9 cellular contexts compared by ENCODE assay signal in the genomic region with DNA sequence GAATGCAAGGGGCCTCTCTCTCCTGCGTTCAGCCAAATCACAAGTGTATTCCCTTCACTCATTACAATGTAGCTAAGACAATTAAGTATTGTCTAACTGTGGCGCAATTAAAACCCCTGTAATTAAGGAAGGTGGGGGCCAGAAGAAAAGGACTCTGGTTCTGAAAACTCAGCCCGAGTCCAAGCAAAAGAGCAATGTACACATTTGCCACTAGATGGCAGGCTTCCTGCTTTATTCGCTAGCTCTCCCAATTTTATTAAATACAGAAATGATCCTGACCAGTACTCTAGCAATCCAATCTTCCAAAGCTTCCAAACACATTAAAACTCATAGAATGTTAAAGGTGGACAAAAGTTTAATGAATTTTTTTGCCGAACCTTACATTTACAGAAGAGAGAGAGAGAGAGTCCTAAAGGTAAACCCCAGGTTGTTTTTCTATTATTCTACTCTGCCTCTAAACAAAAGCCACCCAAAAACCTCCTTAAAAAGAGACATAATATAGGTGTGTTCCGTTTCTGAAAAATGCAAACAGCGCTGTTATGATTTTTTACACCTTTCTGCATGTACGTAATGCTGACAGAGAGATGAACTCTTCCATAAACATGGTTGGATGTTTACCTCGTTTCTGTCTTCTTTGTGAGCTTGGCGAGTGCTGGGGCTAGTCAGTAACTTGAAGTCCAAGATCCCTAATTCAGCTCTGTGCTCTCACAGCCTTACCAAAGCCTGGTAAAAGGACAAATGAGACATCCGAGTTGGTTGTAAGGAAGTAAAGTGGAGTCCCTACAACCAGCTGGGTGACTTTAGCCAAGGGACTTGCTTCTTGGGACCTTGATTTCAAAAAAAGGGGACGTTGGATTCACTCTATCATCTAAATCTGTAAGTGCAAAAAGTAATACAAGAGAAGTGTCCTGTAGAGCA. TPM values are rescaled to one million over a fixed set of nuclear protein-coding genes. Genes with fewer than 3 reads are reported as not detected.
DNase-seq lines count a peak whose midpoint lies in the region; ATAC-seq, FAIRE-seq and TF ChIP-seq lines count a peak whose summit lies in the region.
"Had no signal": no experiment of that assay in that cellular context is flagged by ENCODE, and none has a peak within 500 bp of the region (broad histone marks: within the 10 kb centered on the region; RNA-seq: fewer than 3 reads in every experiment).

No MANE protein-coding gene starts in this region.

- no peak overlapping the region for H3K27ac Mint-ChIP-seq in stimulated activated effector memory CD8-positive, alpha-beta T cell treated with anti-CD3 and anti-CD28 coated beads, Interleukin-12 subunit alpha, Interleukin-12 subunit beta, amount 100 ng/mL, for 72 hours

- H2AFZ ChIP-seq in KMS-11 (ENCODE audit: low read depth), result no peak overlapping the region; the same call in 1 of the 2 replicates

- H3K9me3 Mint-ChIP-seq in stimulated activated effector memory CD8-positive, alpha-beta T cell treated with anti-CD3 and anti-CD28 coated beads, Interleukin-12 subunit alpha, Interleukin-12 subunit beta, amount 100 ng/mL, for 72 hours, result no peaks in the 10 kb centered on the region
- H3K9me3 Mint-ChIP-seq: CD8-positive, alpha-beta memory T cell had no signal

- no peak overlapping the region for H3K9ac ChIP-seq in KMS-11

- no peak overlapping the region for H3K4me3 Mint-ChIP-seq in stimulated activated effector memory CD8-positive, alpha-beta T cell treated with anti-CD3 and anti-CD28 coated beads, Interleukin-12 subunit alpha, Interleukin-12 subunit beta, amount 100 ng/mL, for 72 hours
- H3K4me3 Mint-ChIP-seq: CD8-positive, alpha-beta memory T cell had no signal

- no peak for FAIRE-seq in RCC 7860 (lab: Jason Lieb, UNC)

- H4K20me1 ChIP-seq in KMS-11 (ENCODE audit: insufficient read depth), result no peaks in the 10 kb centered on the region

- no peak overlapping the region for H3K4me2 ChIP-seq in KMS-11

- H3K9me3 ChIP-seq in lung (ENCODE audit: control insufficient read depth in 2 of 2, insufficient read depth in 1 of 2, low read length in 1 of 2), result no peaks in the 10 kb centered on the region

- WGBS in lung, 2 donors, result 30 to 36% methylated on average over 12 of the region's 12 CpGs

- peak; percentile 47 for ATAC-seq in lung (ENCODE audit: insufficient read depth, low FRiP score)
- ATAC-seq in stimulated activated effector memory CD8-positive, alpha-beta T cell treated with anti-CD3 and anti-CD28 coated beads, Interleukin-12 subunit alpha, Interleukin-12 subunit beta, amount 100 ng/mL, for 72 hours, result no peak

- DNase-seq in SIG-M5 treated with dmso at 0.1 percent for 504 hours (lab: John Stamatoyannopoulos, UW; ENCODE audit: unreplicated experiment) (peak; percentile 50), SIG-M5 (lab: John Stamatoyannopoulos, UW) (no peak), RCC 7860 (ENCODE audit: low spot score) (peak; percentile 18), dermis blood vessel endothelial cell (peak; percentile 76), lung (ENCODE audit: low spot score) (no peak)
- DNase-seq in stimulated activated effector memory CD8-positive, alpha-beta T cell treated with anti-CD3 and anti-CD28 coated beads, Interleukin-12 subunit alpha, Interleukin-12 subunit beta, amount 100 ng/mL, for 72 hours (ENCODE audit: low spot score in 2 of 2), result no peak
- DNase-seq in effector CD8-positive, alpha-beta T cell (lab: John Stamatoyannopoulos, UW), result no peak

- H3K27me3 ChIP-seq in KMS-11 (ENCODE audit: insufficient read depth, low read depth) (no peaks in the 10 kb centered on the region), lung (ENCODE audit: control insufficient read depth, insufficient read depth) (no peaks in the 10 kb centered on the region)

- no peaks in the 10 kb centered on the region for H3K36me3 ChIP-seq in KMS-11 (ENCODE audit: insufficient read depth)
- H3K36me3 ChIP-seq in lung (ENCODE audit: control insufficient read depth in 2 of 2, insufficient read depth in 2 of 2, low read length in 2 of 2), result no peaks in the 10 kb centered on the region

- H3K4me1 Mint-ChIP-seq in stimulated activated effector memory CD8-positive, alpha-beta T cell treated with anti-CD3 and anti-CD28 coated beads, Interleukin-12 subunit alpha, Interleukin-12 subunit beta, amount 100 ng/mL, for 72 hours, result no peaks in the 10 kb centered on the region
- H3K4me1 Mint-ChIP-seq: CD8-positive, alpha-beta memory T cell had no signal

- no peaks in the 10 kb centered on the region for H3K79me2 ChIP-seq in KMS-11 (ENCODE audit: insufficient read depth, low read depth)

- H3K4me1 ChIP-seq in KMS-11 (ENCODE audit: low read depth, poor library complexity, severe bottlenecking) (no peaks in the 10 kb centered on the region), lung (ENCODE audit: control insufficient read depth in 2 of 2, insufficient read depth in 2 of 2, low read length in 2 of 2) (peaks cover 0 to 5% of the 10 kb centered on the region in 2 donors)

- no peaks in the 10 kb centered on the region for H3K36me3 Mint-ChIP-seq in stimulated activated effector memory CD8-positive, alpha-beta T cell treated with anti-CD3 and anti-CD28 coated beads, Interleukin-12 subunit alpha, Interleukin-12 subunit beta, amount 100 ng/mL, for 72 hours
- H3K36me3 Mint-ChIP-seq: CD8-positive, alpha-beta memory T cell had no signal

- H3K27ac ChIP-seq in KMS-11 (no peak overlapping the region), lung (ENCODE audit: low read depth in 1 of 2, low read length in 1 of 2) (no peak overlapping the region)

- H3K4me3 ChIP-seq in KMS-11 (IDR thresholded peaks at IDR 0.05; ENCODE audit: insufficient read depth, low read depth, low read length), result no peak overlapping the region
- no peak overlapping the region for H3K4me3 ChIP-seq in lung

- TF ChIP-seq CTCF in KMS-11 (conservative IDR thresholded peaks at IDR 0.05; ENCODE audit: low read depth, low read length) (peak; percentile 70), lung (IDR thresholded peaks at IDR 0.05; ENCODE audit: control extremely low read depth, extremely low read depth) (peak; percentile 52)

RNA-seq across cellular contexts. Expression of a gene that starts 50.9 kb away (rescaled TPM):
- total RNA-seq in dermis blood vessel endothelial cell (97.0 and 97.9 TPM in 2 replicates), lung (10 to 100 TPM; 22.9 to 25.4 TPM)
- 10 to 100 TPM; 10.5 to 13.1 TPM for polyA plus RNA-seq in lung

Comparison
In these comparisons a context has a peak if more than half of its experiments do, and no peak if none do; other contexts are left out.
1. DNase-seq: peak in SIG-M5 treated with dmso at 0.1 percent for 504 hours (single experiment), RCC 7860 (single experiment) and dermis blood vessel endothelial cell (single experiment); none in SIG-M5 (single experiment), lung (single experiment), stimulated activated effector memory CD8-positive, alpha-beta T cell treated with anti-CD3 and anti-CD28 coated beads, Interleukin-12 subunit alpha, Interleukin-12 subunit beta, amount 100 ng/mL, for 72 hours (0 of 2) and effector CD8-positive, alpha-beta T cell (single experiment).